ENCODE assay signal across 16 cellular contexts in the genomic region with DNA sequence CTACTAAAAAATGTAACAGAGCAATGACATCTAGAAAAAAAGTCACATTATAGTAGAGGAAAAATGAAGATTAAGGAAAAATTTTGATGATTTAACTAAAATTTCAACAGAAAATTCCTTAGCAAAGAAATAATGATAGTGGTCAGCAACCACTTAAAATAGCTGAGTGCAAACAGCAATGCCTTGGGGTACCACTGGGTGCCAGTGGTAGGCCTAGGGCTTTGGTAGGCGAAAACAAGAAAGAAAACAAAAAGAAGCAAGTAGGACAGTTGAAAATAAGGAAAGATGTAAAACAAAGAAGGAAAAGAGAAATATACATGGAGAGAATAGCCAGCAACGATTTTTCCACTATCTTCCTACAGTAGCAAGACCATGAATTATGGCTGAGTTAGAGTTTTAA.
DNase-seq lines count a peak whose midpoint lies in the region; ATAC-seq and TF ChIP-seq lines count a peak whose summit lies in the region.
"Had no signal": no experiment of that assay in that cellular context is flagged by ENCODE, and none has a peak within 500 bp of the region (broad histone marks: within the 10 kb centered on the region; RNA-seq: fewer than 3 reads in every experiment).

No MANE protein-coding gene starts in this region.

- H3K4me3 Mint-ChIP-seq in osteocyte (ENCODE audit: unreplicated experiment) = no peak overlapping the region
- H3K4me3 Mint-ChIP-seq: mesothelial cell of epicardium had no signal

- H3K4me1 Mint-ChIP-seq in osteocyte (ENCODE audit: unreplicated experiment) = no peaks in the 10 kb centered on the region
- H3K4me1 Mint-ChIP-seq: mesothelial cell of epicardium had no signal

- H3K9me3 Mint-ChIP-seq in osteocyte (ENCODE audit: unreplicated experiment) = peaks cover 5% of the 10 kb centered on the region

- ATAC-seq in GM18867 (IDR thresholded peaks at IDR 0.05; ENCODE audit: unreplicated experiment) (peak; percentile 39), HG02642 (IDR thresholded peaks at IDR 0.05; ENCODE audit: poor library complexity, unreplicated experiment) (no peak)
- ATAC-seq: activated CD4-positive, CD25-positive, alpha-beta regulatory T cell treated with anti-CD3 and anti-CD28 coated beads, Interleukin-2, amount 50 U/mL, for 24 hours had no signal

- in situ Hi-C loops in SK-MEL-5 (cut with HindIII; ENCODE audit: low pct_unique_long_range_greater_than_20kb, low sequenced_read_pairs) = no loop called here

- no peaks in the 10 kb centered on the region for H3K27me3 Mint-ChIP-seq in osteocyte (ENCODE audit: unreplicated experiment)

- TF ChIP-seq CTCF in epithelial cell of esophagus (IDR thresholded peaks at IDR 0.05; ENCODE audit: insufficient read depth, low read depth, low read length, missing control alignments) (peak; percentile 37), osteocyte (IDR thresholded peaks at IDR 0.05) (peak; percentile 36)

- DNase-seq in SK-MEL-5 (ENCODE audit: low read depth, low spot score) (peak; percentile 7), epithelial cell of esophagus (ENCODE audit: low read depth) (peak; percentile 2), osteocyte (ENCODE audit: extremely low spot score, unreplicated experiment) (no peak), superior temporal gyrus (ENCODE audit: extremely low spot score) (no peak), C1 segment of cervical spinal cord (lab: John Stamatoyannopoulos, UW) (no peak)
- DNase-seq in activated CD8-positive, alpha-beta memory T cell treated with anti-CD3 and anti-CD28 coated beads for 24 hours = no peak
- DNase-seq: Caco-2; central memory CD4-positive, alpha-beta T cell; effector CD8-positive, alpha-beta T cell; NCI-H1694; SJCRH30; stimulated activated CD4-positive, alpha-beta T cell treated with anti-CD3 and anti-CD28 coated beads, Interleukin-12 subunit alpha, Interleukin-12 subunit beta, amount 100 ng/mL, for 4 hours had no signal

- H3K36me3 Mint-ChIP-seq in osteocyte (ENCODE audit: unreplicated experiment) = no peaks in the 10 kb centered on the region
- H3K36me3 Mint-ChIP-seq: mesothelial cell of epicardium had no signal

- no peak overlapping the region for H3K4me3 ChIP-seq in epithelial cell of esophagus (ENCODE audit: low read length)
- H3K4me3 ChIP-seq: SJCRH30 had no signal

- H3K27ac Mint-ChIP-seq in osteocyte (ENCODE audit: unreplicated experiment) = no peak overlapping the region
- H3K27ac Mint-ChIP-seq: mesothelial cell of epicardium had no signal

Comparison
In these comparisons a context has a peak if more than half of its experiments do, and no peak if none do; other contexts are left out.
1. DNase-seq: peak in SK-MEL-5 (single experiment) and epithelial cell of esophagus (single experiment); none in osteocyte (single experiment), activated CD8-positive, alpha-beta memory T cell treated with anti-CD3 and anti-CD28 coated beads for 24 hours (single experiment), superior temporal gyrus (single experiment) and C1 segment of cervical spinal cord (0 of 14).